17 cellular contexts compared by ENCODE assay signal in genomic region chr7:101168412-101169049, GRCh38. TPM values are rescaled to one million over a fixed set of nuclear protein-coding genes. Genes with fewer than 3 reads are reported as not detected.
DNase-seq lines count a peak whose midpoint lies in the region; ATAC-seq and TF ChIP-seq lines count a peak whose summit lies in the region.
"Had no signal": no experiment of that assay in that cellular context is flagged by ENCODE, and none has a peak within 500 bp of the region (broad histone marks: within the 10 kb centered on the region; RNA-seq: fewer than 3 reads in every experiment).

No MANE protein-coding gene starts in this region.

- H3K27ac Mint-ChIP-seq in T-helper 2 cell treated with Interferon-gamma antibody and Interleukin-4, amounts not matched to agents 5 μg/mL and 100 μg/mL, for 36 hours: peak overlapping the region; percentile 33

- no peak overlapping the region for H2BK15ac ChIP-seq in mesendoderm (replicated peaks; ENCODE audit: low read depth)

- WGBS in mesendoderm (ENCODE audit: extremely low coverage, insufficient coverage, low lambda C conversion rate): no CpG with 5 or more reads among the region's 6 CpGs
- 2 to 7% (median 5%) methylated on average over 6 of the region's 6 CpGs for WGBS in heart left ventricle, 4 donors

- H3K79me1 ChIP-seq in mesendoderm (ENCODE audit: low read length): no peaks in the 10 kb centered on the region

- H2BK120ac ChIP-seq in mesendoderm (ENCODE audit: low read depth, low read length): no peak overlapping the region

- no peak overlapping the region for H3K4me2 ChIP-seq in mesendoderm (ENCODE audit: low read length)

- peaks cover 25% of the 10 kb centered on the region for H3K4me1 ChIP-seq in NT2/D1 (ENCODE audit: insufficient read depth, insufficient read length)
- peaks cover 4% of the 10 kb centered on the region for H3K4me1 ChIP-seq in mesendoderm (ENCODE audit: control insufficient read depth, low read depth, low read length)
- H3K4me1 ChIP-seq in heart left ventricle: peaks cover 0 to 60% (median 43%) of the 10 kb centered on the region in 12 donors

- H3K56ac ChIP-seq in mesendoderm (ENCODE audit: low read length): no peak overlapping the region

- no peak overlapping the region for H4K8ac ChIP-seq in mesendoderm (ENCODE audit: low read depth, low read length)

- H3K36me3 ChIP-seq in NT2/D1 (ENCODE audit: insufficient read depth, insufficient read length, low read length) (no peaks in the 10 kb centered on the region), mesendoderm (ENCODE audit: control insufficient read depth, insufficient read depth, low read length) (no peaks in the 10 kb centered on the region), heart left ventricle (no peaks in the 10 kb centered on the region)
- H3K36me3 ChIP-seq: neutrophil, transverse colon had no signal

- no peak overlapping the region for H4K5ac ChIP-seq in mesendoderm (ENCODE audit: low read length)

- H3K9ac ChIP-seq in NT2/D1 (ENCODE audit: insufficient read length, low read depth) (peak overlapping the region; percentile 11), mesendoderm (ENCODE audit: low read length) (no peak overlapping the region)
- H3K9ac ChIP-seq: GM23248 had no signal

- H3K23ac ChIP-seq in mesendoderm (ENCODE audit: low read length): no peak overlapping the region

- H3K4ac ChIP-seq in mesendoderm (ENCODE audit: low read depth, low read length): no peak overlapping the region

- TF ChIP-seq POLR2A in heart left ventricle (IDR thresholded peaks at IDR 0.05): no peak

- no peak overlapping the region for H3K4me3 ChIP-seq in NT2/D1 (ENCODE audit: insufficient read length, low read depth)
- no peak overlapping the region for H3K4me3 ChIP-seq in mesendoderm (ENCODE audit: low read length)
- no peak overlapping the region for H3K4me3 ChIP-seq in heart left ventricle
- H3K4me3 ChIP-seq: GM23248, skin epidermis, transverse colon had no signal

- H3K9me3 ChIP-seq in NT2/D1 (ENCODE audit: insufficient read depth, low read length) (no peaks in the 10 kb centered on the region), heart left ventricle (no peaks in the 10 kb centered on the region)
- H3K9me3 ChIP-seq: neutrophil, transverse colon had no signal

- no peaks in the 10 kb centered on the region for H3K36me3 Mint-ChIP-seq in T-helper 2 cell treated with Interferon-gamma antibody and Interleukin-4, amounts not matched to agents 5 μg/mL and 100 μg/mL, for 36 hours (ENCODE audit: low read depth)

- H3K4me3 Mint-ChIP-seq in T-helper 2 cell treated with Interferon-gamma antibody and Interleukin-4, amounts not matched to agents 5 μg/mL and 100 μg/mL, for 36 hours: no peak overlapping the region

- H3K18ac ChIP-seq in mesendoderm (ENCODE audit: low read length): no peak overlapping the region

- H3K79me2 ChIP-seq in mesendoderm (ENCODE audit: control insufficient read depth, insufficient read depth, low read length): no peaks in the 10 kb centered on the region

- H3K27me3 ChIP-seq in NT2/D1 (ENCODE audit: insufficient read depth, insufficient read length) (peaks cover 72% of the 10 kb centered on the region), mesendoderm (ENCODE audit: insufficient read depth, low read length, poor library complexity) (peaks cover 49% of the 10 kb centered on the region), heart left ventricle (peaks cover 69 to 100% (median 96%) of the 10 kb centered on the region in 9 donors)

- no peak overlapping the region for H2AK5ac ChIP-seq in mesendoderm (ENCODE audit: low read length)

- H3K4me1 Mint-ChIP-seq in T-helper 2 cell treated with Interferon-gamma antibody and Interleukin-4, amounts not matched to agents 5 μg/mL and 100 μg/mL, for 36 hours (ENCODE audit: low read depth): peaks cover 47% of the 10 kb centered on the region

- H3K27ac ChIP-seq in mesendoderm (ENCODE audit: low read depth, low read length): no peak overlapping the region
- no peak overlapping the region for H3K27ac ChIP-seq in heart left ventricle
- H3K27ac ChIP-seq: GM23248, neutrophil, skin epidermis, transverse colon had no signal

- TF ChIP-seq CTCF in heart left ventricle (IDR thresholded peaks at IDR 0.05): no peak

- H3K27me3 Mint-ChIP-seq in T-helper 2 cell treated with Interferon-gamma antibody and Interleukin-4, amounts not matched to agents 5 μg/mL and 100 μg/mL, for 36 hours (ENCODE audit: low read depth): peaks cover 81% of the 10 kb centered on the region

- no peak for DNase-seq in T-helper 2 cell treated with Interferon-gamma antibody and Interleukin-4, amounts not matched to agents 5 μg/mL and 100 μg/mL, for 36 hours (ENCODE audit: low spot score)
- no peak for DNase-seq in T-helper 2 cell
- no peak for DNase-seq in NT2/D1 (ENCODE audit: low read depth, low spot score)
- DNase-seq in mesendoderm: peak; percentile 19
- no peak for DNase-seq in heart left ventricle
- DNase-seq in activated gamma-delta T cell treated with Interleukin-2 at 50 U/mL for 16 hours: no peak
- DNase-seq: 8988T; DMS 273 treated with DMSO at 0.1 percent for 48 hours; effector CD4-positive, alpha-beta T cell; GM23248; NCI-H1105 treated with DMSO at 0.1 percent for 48 hours; NCI-H446; transverse colon had no signal

- no peak for ATAC-seq in heart left ventricle
- ATAC-seq: left lobe of liver had no signal

- intact Hi-C loops in heart left ventricle (cut with DNase I): loop anchor here in 2 of 10 donors (2.0 kb wide), 2 partner anchors 24 to 72 kb away; no protein-coding TSS in a partner anchor

- no peaks in the 10 kb centered on the region for H3K9me3 Mint-ChIP-seq in T-helper 2 cell treated with Interferon-gamma antibody and Interleukin-4, amounts not matched to agents 5 μg/mL and 100 μg/mL, for 36 hours

- no peak overlapping the region for H2BK5ac ChIP-seq in mesendoderm (ENCODE audit: low read length)

RNA-seq across cellular contexts. Expression of gene VGF, which starts 3.2 kb away (rescaled TPM):
- 1.6 TPM for polyA plus RNA-seq in mesendoderm (2013, experiment 1 of 2)
- 1.9 TPM for polyA plus RNA-seq in mesendoderm (2013, experiment 2 of 2)
- total RNA-seq in heart left ventricle: under 1 TPM in 2 of 9 donors, not detected in 7; 0.09 to 0.19 TPM
- polyA plus RNA-seq in heart left ventricle: under 1 TPM in 1 of 2 donors, not detected in 1; 0.14 TPM
- total RNA-seq: GM23248, left lobe of liver had no signal
- polyA plus RNA-seq: GM23248 had no signal

RNA-seq across cellular contexts. Expression of gene NAT16, which starts 11.6 kb away (rescaled TPM):
- not detected for polyA plus RNA-seq in mesendoderm (2013, experiment 1 of 2)
- not detected for polyA plus RNA-seq in mesendoderm (2013, experiment 2 of 2)
- under 1 TPM in 1 of 9 donors, not detected in 8; 0.23 TPM for total RNA-seq in heart left ventricle
- not detected for polyA plus RNA-seq in heart left ventricle
- total RNA-seq: activated CD8-positive, alpha-beta memory T cell treated with anti-CD3 and anti-CD28 coated beads for 36 hours; GM23248; left lobe of liver; transverse colon had no signal
- polyA plus RNA-seq: GM23248 had no signal

RNA-seq across cellular contexts. Expression of gene AP1S1, which starts 14.3 kb away (rescaled TPM):
- polyA plus RNA-seq in mesendoderm (2013, experiment 1 of 2): 14.7 TPM
- 15.1 TPM for polyA plus RNA-seq in mesendoderm (2013, experiment 2 of 2)
- 10 to 100 TPM in 8 of 9 donors, 1 to 10 TPM in 1; 9.9 to 24.5 (median 12.8) TPM for total RNA-seq in heart left ventricle
- polyA plus RNA-seq in heart left ventricle: 10 to 100 TPM; 15.9 to 41.8 TPM

RNA-seq across cellular contexts. Expression of gene MOGAT3, which starts 32.3 kb away (rescaled TPM):
- polyA plus RNA-seq in mesendoderm (2013, experiment 1 of 2): 0.07 TPM
- 0.06 TPM for polyA plus RNA-seq in mesendoderm (2013, experiment 2 of 2)
- total RNA-seq in heart left ventricle: not detected
- not detected for polyA plus RNA-seq in heart left ventricle
- total RNA-seq: activated CD8-positive, alpha-beta memory T cell treated with anti-CD3 and anti-CD28 coated beads for 36 hours; GM23248 had no signal
- polyA plus RNA-seq: GM23248 had no signal

RNA-seq across cellular contexts. Expression of gene SERPINE1, which starts 41.6 kb away (rescaled TPM):
- 55.1 TPM for polyA plus RNA-seq in mesendoderm (2013, experiment 1 of 2)
- polyA plus RNA-seq in mesendoderm (2013, experiment 2 of 2): 62.9 TPM
- total RNA-seq in heart left ventricle: 100 to 1,000 TPM in 1 of 9 donors, 10 to 100 TPM in 4, 1 to 10 TPM in 4; 1.3 to 153 (median 13.9) TPM
- polyA plus RNA-seq in heart left ventricle: 100 to 1,000 TPM in 1 of 2 donors, 1 to 10 TPM in 1; 3.4 to 595 TPM
